In the genomic region with DNA sequence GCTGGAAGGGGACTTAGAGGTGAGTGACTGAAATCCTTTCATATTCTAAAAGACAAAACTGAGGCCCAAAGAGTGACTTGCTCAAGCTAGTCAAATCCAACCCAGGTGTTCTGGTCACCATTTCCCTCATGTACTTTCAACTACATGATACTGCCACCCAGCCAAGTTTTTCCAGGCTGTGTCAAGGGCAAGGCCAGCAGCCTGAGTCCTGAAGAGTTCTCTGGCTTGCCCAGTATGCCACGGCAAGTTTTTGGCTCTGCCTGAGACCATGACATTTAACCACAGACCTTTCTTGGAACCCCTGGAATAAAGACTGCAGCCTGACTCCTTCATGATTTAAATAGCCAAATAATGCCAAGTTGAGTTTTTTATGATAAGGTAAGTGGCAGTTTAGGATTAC, we compare ENCODE assay signal across 24 cellular contexts.
"Had no signal": no experiment of that assay in that cellular context is flagged by ENCODE, and none has a peak within 500 bp of the region (broad histone marks: within the 10 kb centered on the region; RNA-seq: fewer than 3 reads in every experiment).

No MANE protein-coding gene starts in this region.

- DNase-seq: cerebellar nuclear complex; cortex of kidney; effector memory CD8-positive, alpha-beta T cell; erythroblast; esophagus squamous epithelium; head of caudate nucleus; hippocampal formation; kidney glomerular epithelial cell; mesenchymal stem cell; mucosa of descending colon; naive thymus-derived CD4-positive, alpha-beta T cell; posterior cingulate gyrus; retina; stimulated activated CD4-positive, alpha-beta T cell treated with anti-CD3 and anti-CD28 coated beads, Interleukin-12 subunit alpha, Interleukin-12 subunit beta, amount 100 ng/mL, for 4 hours; stimulated activated CD4-positive, alpha-beta T cell treated with anti-CD3 and anti-CD28 coated beads, Interleukin-1b, Interleukin-23, amount 100 ng/mL, for 48 hours; stimulated activated CD4-positive, alpha-beta T cell treated with anti-CD3 and anti-CD28 coated beads, Interleukin-4, amount 100 ng/mL, for 1 hour; stimulated activated CD8-positive, alpha-beta memory T cell treated with anti-CD3 and anti-CD28 coated beads, Interleukin-4, amount 100 ng/mL, for 48 hours; stimulated activated naive CD4-positive, alpha-beta T cell; stimulated activated naive CD8-positive, alpha-beta T cell treated with anti-CD3 and anti-CD28 coated beads, Interleukin-15, amount 100 ng/mL, for 72 hours had no signal

- H3K4me2 ChIP-seq: neural progenitor cell, smooth muscle cell had no signal

- H2AFZ ChIP-seq: neural progenitor cell had no signal

- ATAC-seq: effector memory CD8-positive, alpha-beta T cell; mucosa of descending colon; naive thymus-derived CD4-positive, alpha-beta T cell; sciatic nerve; stimulated activated naive CD8-positive, alpha-beta T cell treated with anti-CD3 and anti-CD28 coated beads, Interleukin-15, amount 100 ng/mL, for 72 hours had no signal

- H3K9ac ChIP-seq: neural progenitor cell had no signal

- H3K27ac ChIP-seq: esophagus squamous epithelium, neural progenitor cell, suprapubic skin, vagina had no signal

- H3K27me3 ChIP-seq: esophagus squamous epithelium, neural progenitor cell, suprapubic skin, vagina had no signal

- H3K36me3 ChIP-seq: esophagus squamous epithelium, neural progenitor cell, suprapubic skin, vagina had no signal

- H3K4me1 ChIP-seq: esophagus squamous epithelium, neural progenitor cell, suprapubic skin, vagina had no signal

- H3K4me3 ChIP-seq: esophagus squamous epithelium, mucosa of descending colon, neural progenitor cell, smooth muscle cell, suprapubic skin, vagina had no signal

- H3K9me3 ChIP-seq: esophagus squamous epithelium, mucosa of descending colon, suprapubic skin, vagina had no signal
